In genomic region chr19:11887618-11888531, GRCh38 we compare ENCODE assay signal across 8 cellular contexts. TPM values are rescaled to one million over a fixed set of nuclear protein-coding genes. Genes with fewer than 3 reads are reported as not detected.
A peak's percentile ranks its signal among the peaks of the same experiment; 100 is the strongest.
DNase-seq lines count a peak whose midpoint lies in the region; ATAC-seq and TF ChIP-seq lines count a peak whose summit lies in the region.

Gene ZNF69, plus strand, starts transcription at chr19:11887782. Its CDS starts 142 bp downstream, at chr19:11887924.

- H3K27me3 Mint-ChIP-seq in CD8-positive, alpha-beta T cell (ENCODE audit: low read depth), result no peaks in the 10 kb centered on the region

- no peaks in the 10 kb centered on the region for H3K27me3 ChIP-seq in CD8-positive, alpha-beta T cell (ENCODE audit: insufficient read depth, low read length)
- no peaks in the 10 kb centered on the region for H3K27me3 ChIP-seq in muscle layer of duodenum (ENCODE audit: low read depth, low read length)

- H3K27ac ChIP-seq in CD8-positive, alpha-beta T cell (ENCODE audit: low read depth, low read length), result peak within 1 kb of the TSS; percentile 48
- peak within 1 kb of the TSS; percentile 77 for H3K27ac ChIP-seq in muscle layer of duodenum (ENCODE audit: low read length)

- TF ChIP-seq CTCF in CD8-positive, alpha-beta T cell (IDR thresholded peaks at IDR 0.05), result no peak

- peak; percentile 89 for ATAC-seq in CD8-positive, alpha-beta T cell
- ATAC-seq in HG02759 (IDR thresholded peaks at IDR 0.05; ENCODE audit: unreplicated experiment), result peak; percentile 67

- peaks cover 4% of the 10 kb centered on the region for H3K9me3 Mint-ChIP-seq in CD8-positive, alpha-beta T cell

- DNase-seq in CD8-positive, alpha-beta T cell, result peak; percentile 16 to 83 (median 66)
- DNase-seq in OCI-M2 (lab: John Stamatoyannopoulos, UW; ENCODE audit: unreplicated experiment), result peak; percentile 72
- DNase-seq in activated T-cell treated with anti-CD3 and anti-CD28 coated beads, Interleukin-2, amount 50 U/mL, for 48 hours, result peak; percentile 81 to 82
- DNase-seq in fibroblast of gingiva (ENCODE audit: low read depth), result peak; percentile 51
- DNase-seq in stimulated activated CD8-positive, alpha-beta memory T cell treated with anti-CD3 and anti-CD28 coated beads, Interleukin-4, amount 100 ng/mL, for 4 hours (ENCODE audit: low read depth in 2 of 2, low spot score in 1 of 2), result peak; percentile 26 to 41
- DNase-seq in NCI-H1694 treated with DMSO at 0.1 percent for 48 hours (lab: John Stamatoyannopoulos, UW), result no peak

- H3K4me1 ChIP-seq in CD8-positive, alpha-beta T cell (ENCODE audit: insufficient read depth, low read length), result peaks cover 12% of the 10 kb centered on the region
- H3K4me1 ChIP-seq in muscle layer of duodenum (ENCODE audit: control insufficient read depth in 1 of 2, insufficient read depth in 2 of 2, low read length in 2 of 2), result peaks cover 0 to 10% of the 10 kb centered on the region in 2 donors

- H3K27ac Mint-ChIP-seq in CD8-positive, alpha-beta T cell, result peak within 1 kb of the TSS; percentile 91

- peak within 1 kb of the TSS; percentile 80 for H3K4me3 ChIP-seq in CD8-positive, alpha-beta T cell (ENCODE audit: low read depth, low read length)
- H3K4me3 ChIP-seq in muscle layer of duodenum (ENCODE audit: low read depth in 1 of 2, low read length in 2 of 2), result peak within 1 kb of the TSS; percentile 77 to 94

- CTCF ChIA-PET in CD8-positive, alpha-beta T cell (lab: Charles Lee), result interaction anchor here (1.4 to 2.2 kb wide), 2 partner anchors 37 to 253 kb away, joined by 5 to 8 read pairs; partner anchors contain the start of genes ZNF20 and ZNF700

- H3K9me3 ChIP-seq in CD8-positive, alpha-beta T cell (ENCODE audit: low read length), result no peaks in the 10 kb centered on the region
- H3K9me3 ChIP-seq in muscle layer of duodenum (ENCODE audit: control insufficient read depth in 1 of 2, low read length in 2 of 2), result no peaks in the 10 kb centered on the region

- H3K36me3 ChIP-seq in CD8-positive, alpha-beta T cell (ENCODE audit: insufficient read depth, low read length), result no peaks in the 10 kb centered on the region
- H3K36me3 ChIP-seq in muscle layer of duodenum (ENCODE audit: control insufficient read depth in 1 of 2, insufficient read depth in 2 of 2, low read length in 2 of 2), result no peaks in the 10 kb centered on the region

- POLR2A ChIA-PET in CD8-positive, alpha-beta T cell (lab: Charles Lee), result no interaction called here

- peaks cover 36% of the 10 kb centered on the region for H3K4me1 Mint-ChIP-seq in CD8-positive, alpha-beta T cell (ENCODE audit: low read depth)

- H3K36me3 Mint-ChIP-seq in CD8-positive, alpha-beta T cell, result peaks cover 11% of the 10 kb centered on the region

- intact Hi-C loops in CD8-positive, alpha-beta T cell (cut with DNase I, micrococcal nuclease), result loop anchor here (2.0 to 10.0 kb wide), 2 partner anchors 37 to 457 kb away; partner anchors contain the start of gene ZNF700 (in 1 of the 2)

- H3K4me3 Mint-ChIP-seq in CD8-positive, alpha-beta T cell, result peak within 1 kb of the TSS; percentile 93

RNA-seq across cellular contexts. Expression of gene ZNF69, which starts in this region (rescaled TPM):
- 1 to 10 TPM; 1.7 to 2.0 TPM for total RNA-seq in CD8-positive, alpha-beta T cell
